ENCODE assay signal across 8 cellular contexts in genomic region chr14:100341301-100342031, GRCh38. TPM values are rescaled to one million over a fixed set of nuclear protein-coding genes. Genes with fewer than 3 reads are reported as not detected.
DNase-seq lines count a peak whose midpoint lies in the region; ATAC-seq and TF ChIP-seq lines count a peak whose summit lies in the region.

No MANE protein-coding gene starts in this region.

- DNase-seq in stimulated activated CD4-positive, alpha-beta T cell treated with anti-CD3 and anti-CD28 coated beads, Interleukin-4, amount 100 ng/mL, for 24 hours = peak; percentile 36
- no peak for DNase-seq in stimulated activated CD4-positive, alpha-beta T cell treated with anti-CD3 and anti-CD28 coated beads, Interleukin-1b, Interleukin-23, amount 100 ng/mL, for 48 hours
- DNase-seq in Karpas-422 = peak; percentile 88
- peak; percentile 68 to 81 for DNase-seq in ascending aorta (ENCODE audit: low spot score in 2 of 2)
- peak; percentile 63 for DNase-seq in islet precursor cell
- DNase-seq in stimulated activated naive CD8-positive, alpha-beta T cell treated with anti-CD3 and anti-CD28 coated beads, Interleukin-15, Interleukin-2, amounts not matched to agents 100 U/mL and 50 U/mL, for 24 hours = peak; percentile 30
- DNase-seq in NCI-H524 treated with DMSO at 0.1 percent for 48 hours (lab: John Stamatoyannopoulos, UW) = no peak
- no peak for DNase-seq in NCI-H1092 treated with DMSO at 0.1 percent for 48 hours (lab: John Stamatoyannopoulos, UW)

- peak overlapping the region; percentile 43 for H3K9ac ChIP-seq in Karpas-422 (ENCODE audit: low read length)

- H3K27me3 ChIP-seq in Karpas-422 (ENCODE audit: low read length) (no peaks in the 10 kb centered on the region), ascending aorta (no peaks in the 10 kb centered on the region)

- H3K36me3 ChIP-seq in Karpas-422 (ENCODE audit: insufficient read depth, low read length) (0 out of 2 replicates have a peak, but pooled peaks cover 3% of the 10 kb centered on the region), ascending aorta (peaks cover 30 to 38% of the 10 kb centered on the region in 2 donors)

- no peak overlapping the region for H3K4me3 ChIP-seq in Karpas-422 (ENCODE audit: low read length)
- H3K4me3 ChIP-seq in ascending aorta = no peak overlapping the region

- H3K9me2 ChIP-seq in Karpas-422 (replicated peaks; ENCODE audit: insufficient read depth, low read length) = no peaks in the 10 kb centered on the region

- H3K4me2 ChIP-seq in Karpas-422 (ENCODE audit: low read depth, low read length, poor library complexity, severe bottlenecking) = peak overlapping the region; percentile 43

- intact Hi-C loops in ascending aorta (cut with DNase I) = no loop called here

- H3K4me1 ChIP-seq in Karpas-422 (ENCODE audit: low read length) (peaks cover 32% of the 10 kb centered on the region), ascending aorta (peaks cover 3 to 8% of the 10 kb centered on the region in 2 donors)

- H3K27ac ChIP-seq in Karpas-422 (ENCODE audit: low read length) (peak overlapping the region; percentile 81), ascending aorta (peak overlapping the region; percentile 61 to 69)

- no peaks in the 10 kb centered on the region for H4K20me1 ChIP-seq in Karpas-422 (ENCODE audit: insufficient read depth, low read depth, low read length)

- ATAC-seq in stimulated activated naive CD8-positive, alpha-beta T cell treated with anti-CD3 and anti-CD28 coated beads, Interleukin-15, Interleukin-2, amounts not matched to agents 100 U/mL and 50 U/mL, for 24 hours = peak; percentile 57

- no peak overlapping the region for H2AFZ ChIP-seq in Karpas-422 (ENCODE audit: low read length)

- no peak for TF ChIP-seq CTCF in ascending aorta (IDR thresholded peaks at IDR 0.05)

- H3K9me3 ChIP-seq in Karpas-422 (ENCODE audit: low read length) = no peaks in the 10 kb centered on the region
- no peaks in the 10 kb centered on the region for H3K9me3 ChIP-seq in ascending aorta

- no peaks in the 10 kb centered on the region for H3K79me2 ChIP-seq in Karpas-422 (ENCODE audit: low read length)

RNA-seq across cellular contexts. Expression of gene SLC25A47, which starts 18.3 kb away (rescaled TPM):
- not detected in 2 replicates for total RNA-seq in Karpas-422 (2014; rRNA removed; shearing (Covaris generic); ENCODE audit: low replicate concordance)
- total RNA-seq in ascending aorta = not detected

RNA-seq across cellular contexts. Expression of gene WDR25, which starts 34.8 kb away (rescaled TPM):
- 10.8 and 13.5 TPM in 2 replicates for total RNA-seq in Karpas-422 (2014; rRNA removed; shearing (Covaris generic); ENCODE audit: low replicate concordance)
- total RNA-seq in ascending aorta = 21.0 TPM

RNA-seq across cellular contexts. Expression of gene SLC25A29, which starts 35.2 kb away (rescaled TPM):
- 29.4 and 83.8 TPM in 2 replicates for total RNA-seq in Karpas-422 (2014; rRNA removed; shearing (Covaris generic); ENCODE audit: low replicate concordance)
- total RNA-seq in ascending aorta = 193 TPM

Comparison
In these comparisons a context has a peak if more than half of its experiments do, and no peak if none do; other contexts are left out.
1. DNase-seq: peak in stimulated activated CD4-positive, alpha-beta T cell treated with anti-CD3 and anti-CD28 coated beads, Interleukin-4, amount 100 ng/mL, for 24 hours (single experiment), Karpas-422 (single experiment), ascending aorta (2 of 2), islet precursor cell (single experiment) and stimulated activated naive CD8-positive, alpha-beta T cell treated with anti-CD3 and anti-CD28 coated beads, Interleukin-15, Interleukin-2, amounts not matched to agents 100 U/mL and 50 U/mL, for 24 hours (single experiment); none in stimulated activated CD4-positive, alpha-beta T cell treated with anti-CD3 and anti-CD28 coated beads, Interleukin-1b, Interleukin-23, amount 100 ng/mL, for 48 hours (single experiment), NCI-H524 treated with DMSO at 0.1 percent for 48 hours (single experiment) and NCI-H1092 treated with DMSO at 0.1 percent for 48 hours (single experiment).